In genomic region chr14:33966276-33966675, GRCh38 we compare ENCODE assay signal across 1 cellular context.
TF ChIP-seq lines count a peak whose summit lies in the region.

No MANE protein-coding gene starts in this region.

TF ChIP-seq in K562, 482 proteins besides CTCF, POLR2A, EP300 and RAD21:
- peak; percentile 61 for TF ChIP-seq CBFA2T2 (conservative IDR thresholded peaks at IDR 0.05)
- TF ChIP-seq GATAD2B (IDR thresholded peaks at IDR 0.05; ENCODE audit: borderline replicate concordance): peak; percentile 39; the same call in 1 of the 2 replicates
- peak; percentile 63 for TF ChIP-seq SMARCE1 (IDR thresholded peaks at IDR 0.05)
- no peak for TF ChIP-seq PTTG1 (tag; IDR thresholded peaks at IDR 0.05; ENCODE audit: low read depth)
- TF ChIP-seq HMG20B (CRISPR knock-in tag; IDR thresholded peaks at IDR 0.05): no peak
- TF ChIP-seq ZNF707 (CRISPR knock-in tag; conservative IDR thresholded peaks at IDR 0.05): 0 out of 2 replicates have a peak, but pooled peaks have one; percentile 44
- TF ChIP-seq ZEB2 (IDR thresholded peaks at IDR 0.05): peak; percentile 58; the same call in 1 of the 2 replicates
- TF ChIP-seq NFE2 (IDR thresholded peaks at IDR 0.05; ENCODE audit: low read depth): peak; percentile 61; the same call in 1 of the 2 replicates
- peak; percentile 47 for TF ChIP-seq TCF3 (CRISPR knock-in tag; IDR thresholded peaks at IDR 0.05)
- TF ChIP-seq ZNF316 (IDR thresholded peaks at IDR 0.05): 0 out of 2 replicates have a peak, but pooled peaks have one; percentile 14
- TF ChIP-seq VEZF1 (CRISPR knock-in tag; IDR thresholded peaks at IDR 0.05): no peak
- peak; percentile 5 for TF ChIP-seq TBP (optimal IDR thresholded peaks at IDR 0.05; ENCODE audit: low read depth, low read length)
- TF ChIP-seq TEAD4 (IDR thresholded peaks at IDR 0.05; ENCODE audit: low read length): peak; percentile 58
- no peak for TF ChIP-seq TEAD4 (CRISPR knock-in tag; IDR thresholded peaks at IDR 0.05; ENCODE audit: borderline replicate concordance)
- peak; percentile 72 for TF ChIP-seq DPF2 (IDR thresholded peaks at IDR 0.05)
- no peak for TF ChIP-seq ZFPM2 (CRISPR knock-in tag; IDR thresholded peaks at IDR 0.05)
- 0 out of 4 replicates have a peak, but pooled peaks of 1 of the 2 experiments have one; percentile 41 for TF ChIP-seq KDM1A (IDR thresholded peaks at IDR 0.05)
- TF ChIP-seq TSHZ1 (CRISPR knock-in tag; IDR thresholded peaks at IDR 0.05): no peak
- TF ChIP-seq, protein P1, sequence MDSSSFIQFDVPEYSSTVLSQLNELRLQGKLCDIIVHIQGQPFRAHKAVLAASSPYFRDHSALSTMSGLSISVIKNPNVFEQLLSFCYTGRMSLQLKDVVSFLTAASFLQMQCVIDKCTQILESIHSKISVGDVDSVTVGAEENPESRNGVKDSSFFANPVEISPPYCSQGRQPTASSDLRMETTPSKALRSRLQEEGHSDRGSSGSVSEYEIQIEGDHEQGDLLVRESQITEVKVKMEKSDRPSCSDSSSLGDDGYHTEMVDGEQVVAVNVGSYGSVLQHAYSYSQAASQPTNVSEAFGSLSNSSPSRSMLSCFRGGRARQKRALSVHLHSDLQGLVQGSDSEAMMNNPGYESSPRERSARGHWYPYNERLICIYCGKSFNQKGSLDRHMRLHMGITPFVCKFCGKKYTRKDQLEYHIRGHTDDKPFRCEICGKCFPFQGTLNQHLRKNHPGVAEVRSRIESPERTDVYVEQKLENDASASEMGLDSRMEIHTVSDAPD (CRISPR knock-in tag; IDR thresholded peaks at IDR 0.05): no peak
- TF ChIP-seq CTBP1 (IDR thresholded peaks at IDR 0.05; ENCODE audit: borderline replicate concordance): peak; percentile 47; the same call in 1 of the 2 replicates
- TF ChIP-seq NCOR1 (IDR thresholded peaks at IDR 0.05): peak; percentile 67
- TF ChIP-seq ZNF165 (CRISPR knock-in tag; IDR thresholded peaks at IDR 0.05; ENCODE audit: borderline replicate concordance): no peak
- 0 out of 4 replicates have a peak, but pooled peaks of 1 of the 2 experiments have one; percentile 18 for TF ChIP-seq TRIM24 (IDR thresholded peaks at IDR 0.05)
- peak; percentile 91 for TF ChIP-seq SOX6 (IDR thresholded peaks at IDR 0.05)
- TF ChIP-seq ARID1B (IDR thresholded peaks at IDR 0.05): peak; percentile 86
- TF ChIP-seq CBFA2T3 (IDR thresholded peaks at IDR 0.05): peak; percentile 81
- 0 out of 2 replicates have a peak, but pooled peaks have one; percentile 9 for TF ChIP-seq NFIC (IDR thresholded peaks at IDR 0.05)
- peak; percentile 58; the same call in 1 of the 2 replicates for TF ChIP-seq C11orf30 (IDR thresholded peaks at IDR 0.05; ENCODE audit: low read depth)
- no peak for TF ChIP-seq GABPA (tag; conservative IDR thresholded peaks at IDR 0.05; ENCODE audit: low read depth)
- no peak for TF ChIP-seq ZNF274 (IDR thresholded peaks at IDR 0.05; ENCODE audit: borderline replicate concordance, low read depth, low read length)
- TF ChIP-seq TAL1 (IDR thresholded peaks at IDR 0.05): peak; percentile 67
- no peak for TF ChIP-seq CHD2 (IDR thresholded peaks at IDR 0.05; ENCODE audit: low read depth, low read length)
- TF ChIP-seq SMARCA4 (IDR thresholded peaks at IDR 0.05): peak; percentile 74
- TF ChIP-seq, protein P2, sequence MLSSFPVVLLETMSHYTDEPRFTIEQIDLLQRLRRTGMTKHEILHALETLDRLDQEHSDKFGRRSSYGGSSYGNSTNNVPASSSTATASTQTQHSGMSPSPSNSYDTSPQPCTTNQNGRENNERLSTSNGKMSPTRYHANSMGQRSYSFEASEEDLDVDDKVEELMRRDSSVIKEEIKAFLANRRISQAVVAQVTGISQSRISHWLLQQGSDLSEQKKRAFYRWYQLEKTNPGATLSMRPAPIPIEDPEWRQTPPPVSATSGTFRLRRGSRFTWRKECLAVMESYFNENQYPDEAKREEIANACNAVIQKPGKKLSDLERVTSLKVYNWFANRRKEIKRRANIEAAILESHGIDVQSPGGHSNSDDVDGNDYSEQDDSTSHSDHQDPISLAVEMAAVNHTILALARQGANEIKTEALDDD (IDR thresholded peaks at IDR 0.05): peak; percentile 26; the same call in 1 of the 2 replicates
